Comparison of ENCODE assay signal across 8 cellular contexts in genomic region chr19:38544569-38545315, GRCh38.
DNase-seq lines count a peak whose midpoint lies in the region; ATAC-seq, FAIRE-seq and TF ChIP-seq lines count a peak whose summit lies in the region.

No MANE protein-coding gene starts in this region.

- H3K36me3 Mint-ChIP-seq in activated CD8-positive, alpha-beta memory T cell treated with anti-CD3 and anti-CD28 coated beads, Interleukin-2, amount 10 ng/mL, durations not matched to agents 7 days and 5 days: peaks cover 5% of the 10 kb centered on the region
- H3K36me3 Mint-ChIP-seq in stimulated activated memory B cell treated with anti-CD40 and anti-IgM and Interleukin-4, amounts not matched to agents 10 μg/mL and 1 μg/mL and 100 μg/mL, for 72 hours: no peaks in the 10 kb centered on the region

- TF ChIP-seq POLR2A in endothelial cell of umbilical vein (IDR thresholded peaks at IDR 0.05; ENCODE audit: low read depth, low read length): no peak

- no peaks in the 10 kb centered on the region for H3K79me2 ChIP-seq in OCI-LY1 (ENCODE audit: insufficient read depth, low read length)
- H3K79me2 ChIP-seq in endothelial cell of umbilical vein (ENCODE audit: control insufficient read depth, insufficient read depth, low read length): no peaks in the 10 kb centered on the region

- BruUV-seq in endothelial cell of umbilical vein (replicated peaks; lab: Mats Ljungman, UMichigan): no TSS peak

- no peaks in the 10 kb centered on the region for H3K36me3 ChIP-seq in OCI-LY1 (ENCODE audit: insufficient read depth, low read length)
- no peaks in the 10 kb centered on the region for H3K36me3 ChIP-seq in endothelial cell of umbilical vein (ENCODE audit: control insufficient read depth in 2 of 2, extremely low read depth in 1 of 2, insufficient read depth in 2 of 2, low read length in 2 of 2)
- H3K36me3 ChIP-seq in kidney (ENCODE audit: control insufficient read depth in 1 of 2, insufficient read depth in 2 of 2, low read length in 2 of 2): no peaks in the 10 kb centered on the region

- no peak for DNase-seq in activated CD8-positive, alpha-beta memory T cell treated with anti-CD3 and anti-CD28 coated beads, Interleukin-2, amount 10 ng/mL, durations not matched to agents 7 days and 5 days
- DNase-seq in activated CD8-positive, alpha-beta memory T cell treated with anti-CD3 and anti-CD28 coated beads for 24 hours: no peak
- DNase-seq in endothelial cell of umbilical vein (ENCODE audit: low read depth, low spot score): no peak
- DNase-seq in activated effector memory CD4-positive, alpha-beta T cell treated with Interleukin-2 at 50 U/mL for 16 hours: no peak
- DNase-seq in kidney: no peak

- H2AFZ ChIP-seq in OCI-LY1 (ENCODE audit: low read length) (peak overlapping the region; percentile 98), endothelial cell of umbilical vein (ENCODE audit: low read depth, low read length) (peak overlapping the region; percentile 13)

- intact Hi-C loops in endothelial cell of umbilical vein (cut with micrococcal nuclease) (loop anchor here (1.0 to 2.0 kb wide), 3 partner anchors 74 to 386 kb away; partner anchors contain the start of genes EIF3K, MRPS12 and SARS2), kidney (cut with DNase I) (no loop called here)

- peaks cover 24% of the 10 kb centered on the region for H3K4me1 Mint-ChIP-seq in activated CD8-positive, alpha-beta memory T cell treated with anti-CD3 and anti-CD28 coated beads, Interleukin-2, amount 10 ng/mL, durations not matched to agents 7 days and 5 days
- H3K4me1 Mint-ChIP-seq in stimulated activated memory B cell treated with anti-CD40 and anti-IgM and Interleukin-4, amounts not matched to agents 10 μg/mL and 1 μg/mL and 100 μg/mL, for 72 hours: peaks cover 27% of the 10 kb centered on the region

- H3K9me3 ChIP-seq in OCI-LY1 (ENCODE audit: low read length) (no peaks in the 10 kb centered on the region), endothelial cell of umbilical vein (replicated peaks; ENCODE audit: control insufficient read depth, insufficient read depth, low read length) (no peaks in the 10 kb centered on the region), kidney (ENCODE audit: control insufficient read depth in 1 of 2, low read length in 2 of 2) (no peaks in the 10 kb centered on the region)

- H3K27me3 Mint-ChIP-seq in activated CD8-positive, alpha-beta memory T cell treated with anti-CD3 and anti-CD28 coated beads, Interleukin-2, amount 10 ng/mL, durations not matched to agents 7 days and 5 days: no peaks in the 10 kb centered on the region
- H3K27me3 Mint-ChIP-seq in stimulated activated memory B cell treated with anti-CD40 and anti-IgM and Interleukin-4, amounts not matched to agents 10 μg/mL and 1 μg/mL and 100 μg/mL, for 72 hours: no peaks in the 10 kb centered on the region

- H3F3A ChIP-seq in OCI-LY1 (ENCODE audit: insufficient read depth, low read length): no peaks in the 10 kb centered on the region

- peak overlapping the region; percentile 36 for H3K4me2 ChIP-seq in OCI-LY1 (ENCODE audit: low read length)
- no peak overlapping the region for H3K4me2 ChIP-seq in endothelial cell of umbilical vein (ENCODE audit: insufficient read depth, low read length)

- FAIRE-seq in endothelial cell of umbilical vein (lab: Jason Lieb, UNC): no peak
- FAIRE-seq in kidney (lab: Jason Lieb, UNC): no peak

- H3K9me1 ChIP-seq in endothelial cell of umbilical vein (replicated peaks; ENCODE audit: control insufficient read depth, extremely low read depth, insufficient read depth, low read length): no peaks in the 10 kb centered on the region

- H4K20me1 ChIP-seq in OCI-LY1 (ENCODE audit: insufficient read depth, low read length): no peaks in the 10 kb centered on the region
- H4K20me1 ChIP-seq in endothelial cell of umbilical vein (replicated peaks; ENCODE audit: control insufficient read depth, extremely low read depth, insufficient read depth, low read length): no peaks in the 10 kb centered on the region

- H3K27ac Mint-ChIP-seq in activated CD8-positive, alpha-beta memory T cell treated with anti-CD3 and anti-CD28 coated beads, Interleukin-2, amount 10 ng/mL, durations not matched to agents 7 days and 5 days: peak overlapping the region; percentile 71
- H3K27ac Mint-ChIP-seq in stimulated activated memory B cell treated with anti-CD40 and anti-IgM and Interleukin-4, amounts not matched to agents 10 μg/mL and 1 μg/mL and 100 μg/mL, for 72 hours: peak overlapping the region; percentile 43

- H3K9me2 ChIP-seq in OCI-LY1 (ENCODE audit: low read depth, low read length): no peaks in the 10 kb centered on the region

- TF ChIP-seq CTCF in OCI-LY1 (IDR thresholded peaks at IDR 0.05; ENCODE audit: low read length): peak; percentile 71
- TF ChIP-seq CTCF in endothelial cell of umbilical vein (IDR thresholded peaks at IDR 0.05; ENCODE audit: extremely low read depth in 1 of 2, insufficient read depth in 1 of 2, low read depth in 1 of 2, low read length in 2 of 2): peak in 1 of 2 donors; percentile 30
- TF ChIP-seq CTCF in kidney (IDR thresholded peaks at IDR 0.05; ENCODE audit: borderline replicate concordance, extremely low read depth, insufficient read depth): no peak

- POLR2A ChIA-PET in endothelial cell of umbilical vein (lab: Charles Lee): interaction anchor here (0.7 kb wide), 1 partner anchor 16 kb away, joined by 3 read pairs; no protein-coding TSS in a partner anchor

- no peak for ATAC-seq in activated CD8-positive, alpha-beta memory T cell treated with anti-CD3 and anti-CD28 coated beads, Interleukin-2, amount 10 ng/mL, durations not matched to agents 7 days and 5 days
- ATAC-seq in stimulated activated memory B cell treated with anti-CD40 and anti-IgM and Interleukin-4, amounts not matched to agents 10 μg/mL and 1 μg/mL and 100 μg/mL, for 72 hours: no peak
- no peak for ATAC-seq in HG02938 (IDR thresholded peaks at IDR 0.05; ENCODE audit: unreplicated experiment)

- H3K4me3 ChIP-seq in OCI-LY1 (ENCODE audit: low read depth, low read length, poor library complexity, severe bottlenecking) (no peak overlapping the region), endothelial cell of umbilical vein (replicated peaks in 1 of 3; ENCODE audit: insufficient read depth in 1 of 3, low read depth in 1 of 3, low read length in 3 of 3) (no peak overlapping the region), kidney (ENCODE audit: low read length in 2 of 2) (no peak overlapping the region)

- H3K27me3 ChIP-seq in OCI-LY1 (ENCODE audit: insufficient read depth, low read length): no peaks in the 10 kb centered on the region
- peaks cover 0 to 2% of the 10 kb centered on the region in 2 experiments for H3K27me3 ChIP-seq in endothelial cell of umbilical vein (ENCODE audit: control insufficient read depth in 2 of 2, insufficient read depth in 2 of 2, low read length in 2 of 2)

- no peak overlapping the region for H3K27ac ChIP-seq in OCI-LY1 (ENCODE audit: low read depth, low read length, poor library complexity, severe bottlenecking)
- no peak overlapping the region for H3K27ac ChIP-seq in endothelial cell of umbilical vein (ENCODE audit: insufficient read depth, low read depth, low read length)
- no peak overlapping the region for H3K27ac ChIP-seq in kidney (ENCODE audit: low read depth in 2 of 2, low read length in 2 of 2)

- CTCF ChIA-PET in activated CD8-positive, alpha-beta memory T cell treated with anti-CD3 and anti-CD28 coated beads, Interleukin-2, amount 10 ng/mL, durations not matched to agents 7 days and 5 days (lab: Charles Lee): interaction anchor here (0.8 to 5.1 kb wide), 15 partner anchors 8 to 356 kb away, joined by 3 to 72 read pairs (median 5); partner anchors contain the start of genes EIF3K, FAM98C, MAP4K1 and NFKBIB
- CTCF ChIA-PET in endothelial cell of umbilical vein (lab: Charles Lee): interaction anchor here (0.9 to 2.6 kb wide), 8 partner anchors 14 to 386 kb away, joined by 3 to 42 read pairs (median 4); partner anchors contain the start of genes FAM98C, MRPS12 and SARS2

- peak overlapping the region; percentile 19 for H3K4me3 Mint-ChIP-seq in activated CD8-positive, alpha-beta memory T cell treated with anti-CD3 and anti-CD28 coated beads, Interleukin-2, amount 10 ng/mL, durations not matched to agents 7 days and 5 days
- peak overlapping the region; percentile 52 for H3K4me3 Mint-ChIP-seq in stimulated activated memory B cell treated with anti-CD40 and anti-IgM and Interleukin-4, amounts not matched to agents 10 μg/mL and 1 μg/mL and 100 μg/mL, for 72 hours

- peaks cover 16% of the 10 kb centered on the region for H3K4me1 ChIP-seq in OCI-LY1 (ENCODE audit: insufficient read depth, low read length, severe bottlenecking)
- H3K4me1 ChIP-seq in endothelial cell of umbilical vein (ENCODE audit: control insufficient read depth, extremely low read depth, insufficient read depth, low read length): peaks cover 7% of the 10 kb centered on the region
- no peaks in the 10 kb centered on the region for H3K4me1 ChIP-seq in kidney (ENCODE audit: control insufficient read depth in 1 of 2, insufficient read depth in 1 of 2, low read depth in 1 of 2, low read length in 2 of 2)

- dilution Hi-C loops in endothelial cell of umbilical vein (cut with MboI; ENCODE audit: extremely low pct_ligation_motif_present, low sequenced_read_pairs): no loop called here

- H3K9me3 Mint-ChIP-seq in activated CD8-positive, alpha-beta memory T cell treated with anti-CD3 and anti-CD28 coated beads, Interleukin-2, amount 10 ng/mL, durations not matched to agents 7 days and 5 days (ENCODE audit: low read depth): no peaks in the 10 kb centered on the region
- H3K9me3 Mint-ChIP-seq in stimulated activated memory B cell treated with anti-CD40 and anti-IgM and Interleukin-4, amounts not matched to agents 10 μg/mL and 1 μg/mL and 100 μg/mL, for 72 hours: no peaks in the 10 kb centered on the region

- H3K9ac ChIP-seq in OCI-LY1 (ENCODE audit: low read length): peak overlapping the region; percentile 34; the same call in 1 of the 2 replicates
- no peak overlapping the region for H3K9ac ChIP-seq in endothelial cell of umbilical vein (replicated peaks; ENCODE audit: extremely low read depth, insufficient read depth, low read length)
- H3K9ac ChIP-seq in kidney (ENCODE audit: low read length in 2 of 2): no peak overlapping the region

TF ChIP-seq in endothelial cell of umbilical vein, 7 proteins besides CTCF, POLR2A, EP300 and RAD21 (continues in another document):
- TF ChIP-seq MAX (IDR thresholded peaks at IDR 0.05; ENCODE audit: insufficient read depth, insufficient read length): no peak
- TF ChIP-seq MYC (IDR thresholded peaks at IDR 0.05; ENCODE audit: low read depth, low read length): no peak
- TF ChIP-seq FOS (IDR thresholded peaks at IDR 0.05; ENCODE audit: borderline replicate concordance, insufficient read depth, low read length): no peak
- TF ChIP-seq JUN (IDR thresholded peaks at IDR 0.05; ENCODE audit: borderline replicate concordance, insufficient read depth, insufficient read length, low read depth): no peak
- no peak for TF ChIP-seq GATA2 (IDR thresholded peaks at IDR 0.05; ENCODE audit: insufficient read depth, insufficient read length, low read depth, low read length)
- no peak for TF ChIP-seq POLR2AphosphoS5 (IDR thresholded peaks at IDR 0.05; ENCODE audit: insufficient read depth, low read depth, low read length)
